Comparison of ENCODE assay signal across 11 cellular contexts in genomic region chr17:1228752-1229353, GRCh38. TPM values are rescaled to one million over a fixed set of nuclear protein-coding genes. Genes with fewer than 3 reads are reported as not detected.
A peak's percentile ranks its signal among the peaks of the same experiment; 100 is the strongest.
DNase-seq lines count a peak whose midpoint lies in the region; ATAC-seq and TF ChIP-seq lines count a peak whose summit lies in the region.
"Had no signal": no experiment of that assay in that cellular context is flagged by ENCODE, and none has a peak within 500 bp of the region (broad histone marks: within the 10 kb centered on the region; RNA-seq: fewer than 3 reads in every experiment).

No MANE protein-coding gene starts in this region.

- H3K27me3 ChIP-seq in OCI-LY3 (ENCODE audit: low read depth, low read length) (peaks cover 12% of the 10 kb centered on the region), kidney epithelial cell (ENCODE audit: control insufficient read depth, insufficient read depth, low read length) (peaks cover 42% of the 10 kb centered on the region)

- peaks cover 10% of the 10 kb centered on the region for H3K4me1 ChIP-seq in OCI-LY3 (ENCODE audit: low read length)

- H3K36me3 ChIP-seq in OCI-LY3 (replicated peaks; ENCODE audit: low read depth, low read length) (peaks cover 23% of the 10 kb centered on the region), kidney epithelial cell (ENCODE audit: control insufficient read depth, insufficient read depth, low read length) (no peaks in the 10 kb centered on the region)

- H2AFZ ChIP-seq in OCI-LY3 (ENCODE audit: low read depth, low read length) = no peak overlapping the region

- H3K79me2 ChIP-seq in OCI-LY3 (ENCODE audit: low read length) = peaks cover 52% of the 10 kb centered on the region

- H3K9ac ChIP-seq in OCI-LY3 (ENCODE audit: low read length) = peak overlapping the region; percentile 77

- DNase-seq in stimulated activated CD4-positive, alpha-beta T cell treated with anti-CD3 and anti-CD28 coated beads, Interleukin-4, amount 100 ng/mL, for 1 hour = peak; percentile 10
- no peak for DNase-seq in stimulated activated CD4-positive, alpha-beta T cell treated with anti-CD3 and anti-CD28 coated beads, Interleukin-2, amount 100 ng/mL, for 48 hours
- no peak for DNase-seq in kidney epithelial cell (ENCODE audit: low read depth)
- DNase-seq in NCI-H345 treated with DMSO at 0.1 percent for 48 hours (lab: John Stamatoyannopoulos, UW; ENCODE audit: unreplicated experiment) = no peak
- no peak for DNase-seq in ACHN
- no peak for DNase-seq in NCI-H82 (lab: John Stamatoyannopoulos, UW)
- no peak for DNase-seq in activated CD4-positive, alpha-beta T cell treated with anti-CD3 and anti-CD28 coated beads for 36 hours

- H3K9me3 Mint-ChIP-seq in activated CD4-positive, alpha-beta T cell treated with anti-CD3 and anti-CD28 coated beads for 36 hours (ENCODE audit: low read depth) = no peaks in the 10 kb centered on the region

- intact Hi-C loops in activated CD4-positive, alpha-beta T cell treated with anti-CD3 and anti-CD28 coated beads for 36 hours (cut with DNase I, micrococcal nuclease) = no loop called here

- H3K9me3 ChIP-seq in OCI-LY3 (ENCODE audit: insufficient read depth, low read length) = no peaks in the 10 kb centered on the region

- CTCF ChIA-PET in activated CD4-positive, alpha-beta T cell treated with anti-CD3 and anti-CD28 coated beads for 36 hours (lab: Charles Lee) = interaction anchor here (0.7 to 1.4 kb wide), 4 partner anchors 32 to 240 kb away, joined by 3 to 4 read pairs (median 3); no protein-coding TSS in a partner anchor

- H3K4me3 ChIP-seq in OCI-LY3 (ENCODE audit: low read length) = peak overlapping the region; percentile 92
- peak overlapping the region; percentile 7 for H3K4me3 ChIP-seq in kidney epithelial cell (ENCODE audit: low read depth, low read length)

- no peak overlapping the region for H3K4me3 Mint-ChIP-seq in activated CD4-positive, alpha-beta T cell treated with anti-CD3 and anti-CD28 coated beads for 36 hours

- peak overlapping the region; percentile 66 for H3K27ac ChIP-seq in OCI-LY3 (ENCODE audit: low read length)

- peaks cover 47% of the 10 kb centered on the region for H3K27me3 Mint-ChIP-seq in activated CD4-positive, alpha-beta T cell treated with anti-CD3 and anti-CD28 coated beads for 36 hours

- in situ Hi-C loops in ACHN (cut with HindIII; ENCODE audit: low pct_ligation_motif_present, low pct_unique_long_range_greater_than_20kb, low sequenced_read_pairs) = no loop called here

- H3K4me2 ChIP-seq in OCI-LY3 (ENCODE audit: low read length) = peak overlapping the region; percentile 96

- H3K36me3 Mint-ChIP-seq in activated CD4-positive, alpha-beta T cell treated with anti-CD3 and anti-CD28 coated beads for 36 hours (ENCODE audit: low read depth) = no peaks in the 10 kb centered on the region

- ATAC-seq in activated CD4-positive, alpha-beta T cell treated with anti-CD3 and anti-CD28 coated beads for 36 hours = no peak

- peaks cover 35% of the 10 kb centered on the region for H4K20me1 ChIP-seq in OCI-LY3 (ENCODE audit: insufficient read depth, low read length)

- H3K27ac Mint-ChIP-seq in activated CD4-positive, alpha-beta T cell treated with anti-CD3 and anti-CD28 coated beads for 36 hours = no peak overlapping the region

- no peak for TF ChIP-seq CTCF in OCI-LY3 (IDR thresholded peaks at IDR 0.05; ENCODE audit: low read depth, low read length)
- no peak for TF ChIP-seq CTCF in kidney epithelial cell (IDR thresholded peaks at IDR 0.05; ENCODE audit: insufficient read depth, low read length, poor library complexity, severe bottlenecking)

- POLR2A ChIA-PET in activated CD4-positive, alpha-beta T cell treated with anti-CD3 and anti-CD28 coated beads for 36 hours (lab: Charles Lee) = no interaction called here

- H3K4me1 Mint-ChIP-seq in activated CD4-positive, alpha-beta T cell treated with anti-CD3 and anti-CD28 coated beads for 36 hours = peaks cover 9% of the 10 kb centered on the region

RNA-seq across cellular contexts. Expression of gene BHLHA9, which starts 41.4 kb away (rescaled TPM):
- not detected in 2 replicates for total RNA-seq in kidney epithelial cell
- total RNA-seq in activated CD4-positive, alpha-beta T cell treated with anti-CD3 and anti-CD28 coated beads for 36 hours = not detected
- total RNA-seq: Daoy; T-helper 1 cell treated with Interleukin-12 subunit alpha and Interleukin-12 subunit beta and Interleukin-4 antibody, amounts not matched to agents 30 ng/mL and 1 ng/mL, for 36 hours had no signal

RNA-seq across cellular contexts. Expression of gene ABR, which starts 49.1 kb away (rescaled TPM):
- total RNA-seq in kidney epithelial cell = 135 and 141 TPM in 2 replicates
- total RNA-seq in activated CD4-positive, alpha-beta T cell treated with anti-CD3 and anti-CD28 coated beads for 36 hours = 10 to 100 TPM; 45.2 to 50.5 TPM

RNA-seq across cellular contexts. Expression of gene TRARG1, which starts 50.6 kb away (rescaled TPM):
- total RNA-seq in kidney epithelial cell = not detected in 2 replicates
- not detected for total RNA-seq in activated CD4-positive, alpha-beta T cell treated with anti-CD3 and anti-CD28 coated beads for 36 hours
- total RNA-seq: Daoy, temporal lobe had no signal
